ENCODE assay signal across 15 cellular contexts in genomic region chr1:82001345-82001744, GRCh38.
A peak's percentile ranks its signal among the peaks of the same experiment; 100 is the strongest.
DNase-seq lines count a peak whose midpoint lies in the region; ATAC-seq and TF ChIP-seq lines count a peak whose summit lies in the region.
"Had no signal": no experiment of that assay in that cellular context is flagged by ENCODE, and none has a peak within 500 bp of the region (broad histone marks: within the 10 kb centered on the region; RNA-seq: fewer than 3 reads in every experiment).

No MANE protein-coding gene starts in this region.

- H3K9me3 Mint-ChIP-seq in GM23338, result no peaks in the 10 kb centered on the region; the same call in 2 of the 3 replicates
- H3K9me3 Mint-ChIP-seq in WTC11, result no peaks in the 10 kb centered on the region

- no peak overlapping the region for H4K8ac ChIP-seq in trophoblast cell (ENCODE audit: low read depth, low read length)

- H3F3A ChIP-seq in GM23338 (replicated peaks; ENCODE audit: low read depth), result no peaks in the 10 kb centered on the region

- TF ChIP-seq CTCF in GM23338 (conservative IDR thresholded peaks at IDR 0.05; ENCODE audit: low read depth in 2 of 2) (no peak), WTC11 (IDR thresholded peaks at IDR 0.05) (no peak), osteoblast (IDR thresholded peaks at IDR 0.05; ENCODE audit: extremely low read depth, low read depth, low read length) (no peak)

- H3K79me1 ChIP-seq in trophoblast cell (ENCODE audit: low read length), result no peaks in the 10 kb centered on the region

- no peak overlapping the region for H3K9ac ChIP-seq in trophoblast cell (ENCODE audit: low read length)
- H3K9ac ChIP-seq: BLaER1 treated with 17β-estradiol and CSF1 and Interleukin-3, amounts not matched to agents 10 nM and 100 nM had no signal

- H3K4me3 Mint-ChIP-seq in GM23338 (no peak overlapping the region), WTC11 (no peak overlapping the region)
- H3K4me3 Mint-ChIP-seq: CD4-positive, CD25-positive, alpha-beta regulatory T cell; IgD-negative memory B cell had no signal

- CTCF ChIA-PET in WTC11 (lab: Charles Lee), result no interaction called here

- H3K9me3 ChIP-seq in osteoblast (ENCODE audit: low read depth, low read length) (no peaks in the 10 kb centered on the region), trophoblast cell (ENCODE audit: insufficient read depth, low read depth, low read length) (no peaks in the 10 kb centered on the region)
- H3K9me3 ChIP-seq: BLaER1 treated with 17β-estradiol and CSF1 and Interleukin-3, amounts not matched to agents 10 nM and 100 nM had no signal

- no peak overlapping the region for H3K14ac ChIP-seq in trophoblast cell (ENCODE audit: low read length)

- H3K18ac ChIP-seq in trophoblast cell (ENCODE audit: low read length), result no peak overlapping the region

- no peak overlapping the region for H2AK5ac ChIP-seq in trophoblast cell (ENCODE audit: low read length)

- no peak overlapping the region for H2BK12ac ChIP-seq in trophoblast cell (ENCODE audit: low read length)

- no CpG with 5 or more reads among the region's 4 CpGs for WGBS in trophoblast cell (ENCODE audit: extremely low coverage, insufficient coverage, insufficient read length)

- H3K27ac Mint-ChIP-seq in GM23338 (no peak overlapping the region), WTC11 (no peak overlapping the region)
- H3K27ac Mint-ChIP-seq: CD4-positive, CD25-positive, alpha-beta regulatory T cell; IgD-negative memory B cell had no signal

- no peak overlapping the region; the same call in 1 of the 2 replicates for H3K27ac ChIP-seq in GM23338 (ENCODE audit: low read depth)
- no peak overlapping the region for H3K27ac ChIP-seq in osteoblast (ENCODE audit: low read depth, low read length)
- no peak overlapping the region for H3K27ac ChIP-seq in trophoblast cell (ENCODE audit: low read depth, low read length)
- H3K27ac ChIP-seq: BLaER1 treated with 17β-estradiol and CSF1 and Interleukin-3, amounts not matched to agents 10 nM and 100 nM had no signal

- H3K4me1 Mint-ChIP-seq in GM23338 (peaks cover 18% of the 10 kb centered on the region), WTC11 (peaks cover 21% of the 10 kb centered on the region)
- H3K4me1 Mint-ChIP-seq: CD4-positive, CD25-positive, alpha-beta regulatory T cell; IgD-negative memory B cell had no signal

- H3K79me2 ChIP-seq in GM23338 (replicated peaks; ENCODE audit: insufficient read depth) (no peaks in the 10 kb centered on the region), osteoblast (ENCODE audit: insufficient read depth, low read length) (no peaks in the 10 kb centered on the region), trophoblast cell (ENCODE audit: control insufficient read depth, insufficient read depth, low read length, poor library complexity) (no peaks in the 10 kb centered on the region)

- H2BK5ac ChIP-seq in trophoblast cell (ENCODE audit: low read depth, low read length, poor library complexity), result no peak overlapping the region

- H2AFZ ChIP-seq in GM23338 (no peak overlapping the region), osteoblast (ENCODE audit: low read length) (no peak overlapping the region), trophoblast cell (ENCODE audit: insufficient read depth, low read length, poor library complexity) (no peak overlapping the region)

- H3K36me3 Mint-ChIP-seq in GM23338 (ENCODE audit: low read depth) (no peaks in the 10 kb centered on the region), WTC11 (no peaks in the 10 kb centered on the region)
- H3K36me3 Mint-ChIP-seq: CD4-positive, CD25-positive, alpha-beta regulatory T cell; IgD-negative memory B cell had no signal

- DNase-seq in GM23338 (ENCODE audit: low spot score) (no peak), NCI-H146 (lab: John Stamatoyannopoulos, UW) (peak; percentile 56), WTC11 (ENCODE audit: low spot score) (no peak), osteoblast (ENCODE audit: insufficient read length, low spot score, missing footprints) (peak; percentile 50), NOMO-1 treated with DMSO at 0.1 percent for 48 hours (lab: John Stamatoyannopoulos, UW; ENCODE audit: unreplicated experiment) (no peak), NCI-H1048 (lab: John Stamatoyannopoulos, UW) (no peak), trophoblast cell (no peak)
- DNase-seq: ACHN; CD4-positive, CD25-positive, alpha-beta regulatory T cell; DMS53; GF-D8; KG1 had no signal

- POLR2A ChIA-PET in WTC11 (lab: Charles Lee), result no interaction called here

- H3K23ac ChIP-seq in trophoblast cell (ENCODE audit: low read length), result no peak overlapping the region

- no peak overlapping the region for H2BK120ac ChIP-seq in trophoblast cell (ENCODE audit: insufficient read depth, low read length, poor library complexity)

- no peak overlapping the region for H3K4ac ChIP-seq in trophoblast cell (ENCODE audit: low read depth, low read length)

- no peak overlapping the region for H4K12ac ChIP-seq in trophoblast cell (ENCODE audit: low read depth, low read length)

- H3K27me3 Mint-ChIP-seq in GM23338 (ENCODE audit: insufficient read depth, low read depth, poor library complexity) (no peaks in the 10 kb centered on the region), WTC11 (ENCODE audit: low read depth) (no peaks in the 10 kb centered on the region)
- H3K27me3 Mint-ChIP-seq: CD4-positive, CD25-positive, alpha-beta regulatory T cell; IgD-negative memory B cell had no signal

- peak; percentile 65 for ATAC-seq in GM23338
- peak; percentile 63 for ATAC-seq in WTC11
- ATAC-seq: HCT116 had no signal

- H4K20me1 ChIP-seq in GM23338 (replicated peaks; ENCODE audit: insufficient read depth), result no peaks in the 10 kb centered on the region
- H4K20me1 ChIP-seq in osteoblast (ENCODE audit: insufficient read depth, low read length), result no peaks in the 10 kb centered on the region
- H4K20me1 ChIP-seq: BLaER1 treated with 17β-estradiol and CSF1 and Interleukin-3, amounts not matched to agents 10 nM and 100 nM had no signal

- H3K4me3 ChIP-seq in GM23338, result no peak overlapping the region
- H3K4me3 ChIP-seq in osteoblast (ENCODE audit: insufficient read depth, low read length), result no peak overlapping the region
- H3K4me3 ChIP-seq in trophoblast cell (ENCODE audit: low read depth, low read length), result no peak overlapping the region
- H3K4me3 ChIP-seq: BLaER1 treated with 17β-estradiol and CSF1 and Interleukin-3, amounts not matched to agents 10 nM and 100 nM had no signal

- H3K4me2 ChIP-seq in GM23338 (no peak overlapping the region), osteoblast (ENCODE audit: insufficient read depth, low read length) (no peak overlapping the region), trophoblast cell (ENCODE audit: low read length) (no peak overlapping the region)
- H3K4me2 ChIP-seq: BLaER1 treated with 17β-estradiol and CSF1 and Interleukin-3, amounts not matched to agents 10 nM and 100 nM had no signal

- H3K36me3 ChIP-seq in GM23338 (ENCODE audit: insufficient read depth) (no peaks in the 10 kb centered on the region), osteoblast (ENCODE audit: insufficient read depth, low read length) (no peaks in the 10 kb centered on the region), trophoblast cell (ENCODE audit: control insufficient read depth in 1 of 2, insufficient read depth in 2 of 2, low read length in 2 of 2) (no peaks in the 10 kb centered on the region)
- H3K36me3 ChIP-seq: BLaER1 treated with 17β-estradiol and CSF1 and Interleukin-3, amounts not matched to agents 10 nM and 100 nM had no signal

- no peak overlapping the region for H4K91ac ChIP-seq in trophoblast cell (ENCODE audit: low read depth, low read length)

- no peaks in the 10 kb centered on the region for H3K9me2 ChIP-seq in GM23338 (ENCODE audit: insufficient read depth)

- H3K4me1 ChIP-seq in GM23338 (ENCODE audit: insufficient read depth) (no peaks in the 10 kb centered on the region), osteoblast (ENCODE audit: insufficient read depth, low read length) (peaks cover 5% of the 10 kb centered on the region), trophoblast cell (ENCODE audit: control insufficient read depth in 1 of 2, insufficient read depth in 2 of 2, low read length in 2 of 2) (no peaks in the 10 kb centered on the region)
- H3K4me1 ChIP-seq: BLaER1 treated with 17β-estradiol and CSF1 and Interleukin-3, amounts not matched to agents 10 nM and 100 nM had no signal

- H3K27me3 ChIP-seq in GM23338 (ENCODE audit: insufficient read depth) (no peaks in the 10 kb centered on the region), osteoblast (ENCODE audit: insufficient read depth, low read length) (no peaks in the 10 kb centered on the region), trophoblast cell (ENCODE audit: insufficient read depth, low read length) (no peaks in the 10 kb centered on the region)
- H3K27me3 ChIP-seq: BLaER1 treated with 17β-estradiol and CSF1 and Interleukin-3, amounts not matched to agents 10 nM and 100 nM had no signal

TF ChIP-seq in GM23338, 12 proteins besides CTCF, POLR2A, EP300 and RAD21 (continues in another document):
- no peak for TF ChIP-seq NANOG (IDR thresholded peaks at IDR 0.05; ENCODE audit: borderline replicate concordance)
- TF ChIP-seq EZH2 (IDR thresholded peaks at IDR 0.05; ENCODE audit: low read depth, unreplicated experiment), result no peak
- TF ChIP-seq ZNF114 (CRISPR knock-in tag; IDR thresholded peaks at IDR 0.05), result no peak
- no peak for TF ChIP-seq POLR2AphosphoS5 (IDR thresholded peaks at IDR 0.05; ENCODE audit: low read depth)
- no peak for TF ChIP-seq EZH2phosphoT487 (IDR thresholded peaks at IDR 0.05; ENCODE audit: unreplicated experiment)
- TF ChIP-seq STAT1 (IDR thresholded peaks at IDR 0.05; ENCODE audit: unreplicated experiment), result no peak
- no peak for TF ChIP-seq CREB1 (CRISPR knock-in tag; IDR thresholded peaks at IDR 0.05; ENCODE audit: low read depth)

Comparison
In these comparisons a context has a peak if more than half of its experiments do, and no peak if none do; other contexts are left out.
1. DNase-seq: peak in NCI-H146 (single experiment) and osteoblast (single experiment); none in GM23338 (single experiment), WTC11 (single experiment), NOMO-1 treated with DMSO at 0.1 percent for 48 hours (single experiment), NCI-H1048 (single experiment) and trophoblast cell (0 of 2).